In genomic region chr3:51389423-51390183, GRCh38 we compare ENCODE assay signal across 8 cellular contexts. TPM values are rescaled to one million over a fixed set of nuclear protein-coding genes. Genes with fewer than 3 reads are reported as not detected.
DNase-seq lines count a peak whose midpoint lies in the region; ATAC-seq lines count a peak whose summit lies in the region.

No MANE protein-coding gene starts in this region.

- no peak overlapping the region for H2AK5ac ChIP-seq in mesendoderm (ENCODE audit: low read length)

- H3K27ac ChIP-seq in Karpas-422 (ENCODE audit: low read length): no peak overlapping the region
- H3K27ac ChIP-seq in effector memory CD4-positive, alpha-beta T cell (ENCODE audit: insufficient read depth, low read length, poor library complexity, severe bottlenecking): peak overlapping the region; percentile 36
- H3K27ac ChIP-seq in mesendoderm (ENCODE audit: low read depth, low read length): no peak overlapping the region
- peak overlapping the region; percentile 21 for H3K27ac ChIP-seq in substantia nigra (ENCODE audit: low read depth, low read length, poor library complexity, severe bottlenecking)

- peak overlapping the region; percentile 14; the same call in 1 of the 2 replicates for H3K4me3 ChIP-seq in Karpas-422 (ENCODE audit: low read length)
- H3K4me3 ChIP-seq in effector memory CD4-positive, alpha-beta T cell (ENCODE audit: insufficient read depth, low read depth, low read length, poor library complexity, severe bottlenecking): no peak overlapping the region
- no peak overlapping the region for H3K4me3 ChIP-seq in mesendoderm (ENCODE audit: low read length)

- H3K79me2 ChIP-seq in Karpas-422 (ENCODE audit: low read length) (peaks cover 55% of the 10 kb centered on the region), mesendoderm (ENCODE audit: control insufficient read depth, insufficient read depth, low read length) (peaks cover 59% of the 10 kb centered on the region)

- H4K20me1 ChIP-seq in Karpas-422 (ENCODE audit: insufficient read depth, low read depth, low read length): peaks cover 23% of the 10 kb centered on the region

- H3K4me1 ChIP-seq in Karpas-422 (ENCODE audit: low read length) (peaks cover 67% of the 10 kb centered on the region), mesendoderm (ENCODE audit: control insufficient read depth, low read depth, low read length) (peaks cover 16% of the 10 kb centered on the region)
- peaks cover 55% of the 10 kb centered on the region for H3K4me1 ChIP-seq in effector memory CD4-positive, alpha-beta T cell (ENCODE audit: control insufficient read depth, insufficient read depth, low read length, poor library complexity, severe bottlenecking)

- H3K9me3 ChIP-seq in Karpas-422 (ENCODE audit: low read length): no peaks in the 10 kb centered on the region
- H3K9me3 ChIP-seq in effector memory CD4-positive, alpha-beta T cell (ENCODE audit: control insufficient read depth, low read length): no peaks in the 10 kb centered on the region

- H3K27me3 ChIP-seq in Karpas-422 (ENCODE audit: low read length) (no peaks in the 10 kb centered on the region), mesendoderm (ENCODE audit: insufficient read depth, low read length, poor library complexity) (no peaks in the 10 kb centered on the region)
- H3K27me3 ChIP-seq in effector memory CD4-positive, alpha-beta T cell (replicated peaks; ENCODE audit: control insufficient read depth, insufficient read depth, low read length, poor library complexity, severe bottlenecking): no peaks in the 10 kb centered on the region

- no peak overlapping the region for H2BK120ac ChIP-seq in mesendoderm (ENCODE audit: low read depth, low read length)

- H4K5ac ChIP-seq in mesendoderm (ENCODE audit: low read length): no peak overlapping the region

- DNase-seq in Daoy (ENCODE audit: low read depth): peak; percentile 44
- peak; percentile 85 for DNase-seq in Karpas-422
- peak; percentile 55 for DNase-seq in activated CD4-positive, alpha-beta T cell treated with anti-CD3 and anti-CD28 coated beads, Interleukin-2, amount 50 U/mL, for 1 hour
- DNase-seq in effector memory CD4-positive, alpha-beta T cell: peak; percentile 27 to 46 (median 35)
- peak; percentile 72 for DNase-seq in mesendoderm
- DNase-seq in substantia nigra (lab: John Stamatoyannopoulos, UW): peak in 30 of 49 donors; percentile 7 to 64 (median 30)
- DNase-seq in NCI-H774 (lab: John Stamatoyannopoulos, UW): no peak

- H3K23ac ChIP-seq in mesendoderm (ENCODE audit: low read length): no peak overlapping the region

- no peak for ATAC-seq in GM18870 (IDR thresholded peaks at IDR 0.05; ENCODE audit: unreplicated experiment)

- no peak overlapping the region for H4K8ac ChIP-seq in mesendoderm (ENCODE audit: low read depth, low read length)

- H2BK15ac ChIP-seq in mesendoderm (replicated peaks; ENCODE audit: low read depth): no peak overlapping the region

- no peak overlapping the region for H2BK5ac ChIP-seq in mesendoderm (ENCODE audit: low read length)

- H3K18ac ChIP-seq in mesendoderm (ENCODE audit: low read length): no peak overlapping the region

- no peak overlapping the region for H3K4ac ChIP-seq in mesendoderm (ENCODE audit: low read depth, low read length)

- no peak overlapping the region for H2AFZ ChIP-seq in Karpas-422 (ENCODE audit: low read length)

- H3K9ac ChIP-seq in Karpas-422 (ENCODE audit: low read length): peak overlapping the region; percentile 68
- no peak overlapping the region for H3K9ac ChIP-seq in mesendoderm (ENCODE audit: low read length)

- H3K4me2 ChIP-seq in Karpas-422 (ENCODE audit: low read depth, low read length, poor library complexity, severe bottlenecking): peak overlapping the region; percentile 57
- H3K4me2 ChIP-seq in mesendoderm (ENCODE audit: low read length): no peak overlapping the region

- WGBS in mesendoderm (ENCODE audit: extremely low coverage, insufficient coverage, low lambda C conversion rate): no CpG with 5 or more reads among the region's 6 CpGs

- peaks cover 24% of the 10 kb centered on the region; the same call in 1 of the 2 replicates for H3K36me3 ChIP-seq in Karpas-422 (ENCODE audit: insufficient read depth, low read length)
- peaks cover 43% of the 10 kb centered on the region for H3K36me3 ChIP-seq in effector memory CD4-positive, alpha-beta T cell (ENCODE audit: control insufficient read depth, insufficient read depth, low read length)
- H3K36me3 ChIP-seq in mesendoderm (ENCODE audit: control insufficient read depth, insufficient read depth, low read length): peaks cover 19% of the 10 kb centered on the region

- peaks cover 38% of the 10 kb centered on the region for H3K79me1 ChIP-seq in mesendoderm (ENCODE audit: low read length)

- H3K56ac ChIP-seq in mesendoderm (ENCODE audit: low read length): no peak overlapping the region

- H3K9me2 ChIP-seq in Karpas-422 (replicated peaks; ENCODE audit: insufficient read depth, low read length): no peaks in the 10 kb centered on the region

RNA-seq across cellular contexts. Expression of gene RBM15B, which starts 1.5 kb away (rescaled TPM):
- total RNA-seq in Daoy (2014; rRNA removed; shearing (Covaris generic)): 8.7 and 12.6 TPM in 2 replicates
- 17.1 and 26.1 TPM in 2 replicates for total RNA-seq in Karpas-422 (2014; rRNA removed; shearing (Covaris generic); ENCODE audit: low replicate concordance)
- polyA plus RNA-seq in mesendoderm (2013, experiment 1 of 2): 39.4 TPM
- polyA plus RNA-seq in mesendoderm (2013, experiment 2 of 2): 38.7 TPM

RNA-seq across cellular contexts. Expression of gene MANF, which starts 4.5 kb away (rescaled TPM):
- 67.4 and 134 TPM in 2 replicates for total RNA-seq in Daoy (2014; rRNA removed; shearing (Covaris generic))
- 27.2 and 51.8 TPM in 2 replicates for total RNA-seq in Karpas-422 (2014; rRNA removed; shearing (Covaris generic); ENCODE audit: low replicate concordance)
- polyA plus RNA-seq in mesendoderm (2013, experiment 1 of 2): 202 TPM
- polyA plus RNA-seq in mesendoderm (2013, experiment 2 of 2): 199 TPM

Comparison
In these comparisons a context has a peak if more than half of its experiments do, and no peak if none do; other contexts are left out.
1. H3K27ac ChIP-seq: peak in effector memory CD4-positive, alpha-beta T cell (single experiment) and substantia nigra (single experiment); none in Karpas-422 (single experiment) and mesendoderm (single experiment).